14 cellular contexts compared by ENCODE assay signal in the genomic region with DNA sequence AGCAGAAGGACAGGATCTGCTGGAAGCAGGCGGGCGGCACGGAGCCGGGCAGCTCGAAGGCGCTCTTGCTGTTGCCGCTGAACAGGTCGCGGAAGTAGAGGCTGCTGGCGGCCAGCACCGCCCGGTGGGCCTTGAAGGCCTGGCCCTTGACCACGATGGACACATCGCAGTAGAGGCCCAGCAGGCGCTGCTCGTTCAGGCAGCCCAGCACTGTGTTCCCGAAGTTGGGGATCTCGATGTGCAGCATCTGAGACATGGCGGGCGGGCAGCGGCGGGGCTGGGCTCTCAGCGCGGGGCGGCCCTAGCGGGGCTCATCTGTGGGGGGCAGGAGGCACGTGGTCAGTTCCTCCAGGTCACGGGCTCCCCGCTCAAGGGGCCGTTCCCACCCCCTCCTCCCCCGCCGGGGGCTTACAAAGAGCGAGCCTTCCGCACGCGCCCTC. TPM values are rescaled to one million over a fixed set of nuclear protein-coding genes. Genes with fewer than 3 reads are reported as not detected.
DNase-seq lines count a peak whose midpoint lies in the region; ATAC-seq and TF ChIP-seq lines count a peak whose summit lies in the region.
"Had no signal": no experiment of that assay in that cellular context is flagged by ENCODE, and none has a peak within 500 bp of the region (broad histone marks: within the 10 kb centered on the region; RNA-seq: fewer than 3 reads in every experiment).

No MANE protein-coding gene starts in this region.

- H3K27me3 Mint-ChIP-seq in endodermal cell (ENCODE audit: insufficient read depth) (peaks cover 11% of the 10 kb centered on the region), mesothelial cell of epicardium (ENCODE audit: low read depth) (no peaks in the 10 kb centered on the region)

- H3K4me1 Mint-ChIP-seq in endodermal cell (peaks cover 10% of the 10 kb centered on the region), mesothelial cell of epicardium (peaks cover 27% of the 10 kb centered on the region)

- WGBS in HUES64, result 49% methylated on average over 34 of the region's 36 CpGs
- WGBS in endodermal cell (ENCODE audit: insufficient coverage in 1 of 2, insufficient read length in 1 of 2), 2 experiments, result 71 to 82% methylated on average over 21 to 36 of the region's 36 CpGs

- H3K27ac Mint-ChIP-seq in endodermal cell (no peak overlapping the region), mesothelial cell of epicardium (no peak overlapping the region)

- H3K36me3 Mint-ChIP-seq in endodermal cell (ENCODE audit: low read depth) (peaks cover 2% of the 10 kb centered on the region), mesothelial cell of epicardium (no peaks in the 10 kb centered on the region)

- peak overlapping the region; percentile 95 for H3K27ac ChIP-seq in 22Rv1
- H3K27ac ChIP-seq in HUES64 (ENCODE audit: low read depth, low read length), result no peak overlapping the region
- no peak overlapping the region for H3K27ac ChIP-seq in endodermal cell (ENCODE audit: low read depth, low read length)
- H3K27ac ChIP-seq: HL-60 had no signal

- H3K36me3 ChIP-seq in HUES64 (ENCODE audit: insufficient read depth, low read length) (peaks cover 9% of the 10 kb centered on the region; the same call in 1 of the 2 replicates), endodermal cell (ENCODE audit: control insufficient read depth, insufficient read depth, low read length) (no peaks in the 10 kb centered on the region)

- peaks cover 10% of the 10 kb centered on the region; the same call in 1 of the 2 replicates for H3K27me3 ChIP-seq in HUES64 (ENCODE audit: insufficient read depth, low read length)
- peaks cover 25% of the 10 kb centered on the region for H3K27me3 ChIP-seq in endodermal cell (ENCODE audit: control insufficient read depth, insufficient read depth, low read length, poor library complexity, severe bottlenecking)
- H3K27me3 ChIP-seq: heart left ventricle had no signal

- intact Hi-C loops in Right ventricle myocardium inferior (cut with DNase I), result loop anchor here (5.0 kb wide), 2 partner anchors 42 to 72 kb away; no protein-coding TSS in a partner anchor

- ATAC-seq in Right ventricle myocardium inferior (no peak), GM18861 (IDR thresholded peaks at IDR 0.05; ENCODE audit: unreplicated experiment) (no peak)
- ATAC-seq: heart left ventricle had no signal

- H3K9me3 ChIP-seq in HUES64 (ENCODE audit: insufficient read depth, low read depth, low read length), result no peaks in the 10 kb centered on the region
- no peaks in the 10 kb centered on the region for H3K9me3 ChIP-seq in endodermal cell (ENCODE audit: control insufficient read depth, low read length)
- H3K9me3 ChIP-seq: heart left ventricle, thoracic aorta had no signal

- H3K9me3 Mint-ChIP-seq in endodermal cell, result no peaks in the 10 kb centered on the region
- no peaks in the 10 kb centered on the region for H3K9me3 Mint-ChIP-seq in mesothelial cell of epicardium

- TF ChIP-seq CTCF in 22Rv1 (IDR thresholded peaks at IDR 0.05) (no peak), endodermal cell (conservative IDR thresholded peaks at IDR 0.05) (no peak), mesothelial cell of epicardium (IDR thresholded peaks at IDR 0.05; ENCODE audit: unreplicated experiment) (no peak)

- peaks cover 6% of the 10 kb centered on the region for H3K4me1 ChIP-seq in HUES64 (ENCODE audit: insufficient read depth, low read length)
- H3K4me1 ChIP-seq in endodermal cell (ENCODE audit: control insufficient read depth, insufficient read depth, low read length), result peaks cover 6% of the 10 kb centered on the region

- peak overlapping the region; percentile 54 for H3K4me3 Mint-ChIP-seq in endodermal cell
- peak overlapping the region; percentile 70 for H3K4me3 Mint-ChIP-seq in mesothelial cell of epicardium

- peak overlapping the region; percentile 56 for H3K4me3 ChIP-seq in HUES64 (ENCODE audit: low read length)
- H3K4me3 ChIP-seq in endodermal cell (ENCODE audit: low read length), result no peak overlapping the region

- DNase-seq in endodermal cell (peak; percentile 60), mesothelial cell of epicardium (ENCODE audit: low spot score in 2 of 2, unreplicated experiment in 2 of 2) (no peak), Right ventricle myocardium inferior (ENCODE audit: missing footprints) (no peak), islet precursor cell (no peak)
- no peak for DNase-seq in activated effector memory CD4-positive, alpha-beta T cell treated with Interleukin-2 at 50 U/mL for 16 hours
- DNase-seq: activated T-cell treated with anti-CD3 and anti-CD28 coated beads, Interleukin-2, amount 50 U/mL, for 48 hours; NCI-H1417 treated with DMSO at 0.1 percent for 48 hours; stimulated activated CD4-positive, alpha-beta T cell treated with anti-CD3 and anti-CD28 coated beads, Interleukin-4, amount 100 ng/mL, for 4 hours had no signal

- 0 out of 2 replicates have a peak overlapping the region, but pooled peaks have one; percentile 58 for H3K9ac ChIP-seq in HUES64 (ENCODE audit: low read depth, low read length)
- no peak overlapping the region for H3K9ac ChIP-seq in endodermal cell (ENCODE audit: extremely low read depth, low read length, poor library complexity, severe bottlenecking)

RNA-seq across cellular contexts. Expression of a gene that starts 44.8 kb away (rescaled TPM):
- 6.4 TPM for polyA plus RNA-seq in HUES64 (2013, experiment 1 of 2)
- 7.7 TPM for polyA plus RNA-seq in HUES64 (2013, experiment 2 of 2)
- 10 to 100 TPM; 12.4 to 16.7 TPM for total RNA-seq in endodermal cell
- 6.4 TPM for polyA plus RNA-seq in endodermal cell (2013, experiment 1 of 2)
- 6.8 TPM for polyA plus RNA-seq in endodermal cell (2013, experiment 2 of 2)
- 18.4 to 20.0 TPM (median 19.1 TPM) in 3 replicates for total RNA-seq in mesothelial cell of epicardium
- 37.0 TPM for total RNA-seq in Right ventricle myocardium inferior
